10 cellular contexts compared by ENCODE assay signal in genomic region chr11:637593-638507, GRCh38. TPM values are rescaled to one million over a fixed set of nuclear protein-coding genes. Genes with fewer than 3 reads are reported as not detected.
DNase-seq lines count a peak whose midpoint lies in the region; ATAC-seq and TF ChIP-seq lines count a peak whose summit lies in the region.
"Had no signal": no experiment of that assay in that cellular context is flagged by ENCODE, and none has a peak within 500 bp of the region (broad histone marks: within the 10 kb centered on the region; RNA-seq: fewer than 3 reads in every experiment).

No MANE protein-coding gene starts in this region.

- peak overlapping the region; percentile 70 for H3K4me3 Mint-ChIP-seq in HFFc6
- peak overlapping the region; percentile 42 to 79 (median 52) for H3K4me3 Mint-ChIP-seq in naive thymus-derived CD8-positive, alpha-beta T cell

- no peak for ATAC-seq in naive thymus-derived CD8-positive, alpha-beta T cell
- ATAC-seq in mucosa of descending colon = no peak

- H3K36me3 ChIP-seq in A673 (ENCODE audit: insufficient read depth, low read length, poor library complexity, severe bottlenecking) (no peaks in the 10 kb centered on the region), Peyer's patch (no peaks in the 10 kb centered on the region), mucosa of descending colon (ENCODE audit: low read depth) (no peaks in the 10 kb centered on the region)

- no TSS peak for BruUV-seq in A673 (replicated peaks; lab: Mats Ljungman, UMichigan)

- no peak overlapping the region for H3K27ac Mint-ChIP-seq in HFFc6
- H3K27ac Mint-ChIP-seq in naive thymus-derived CD8-positive, alpha-beta T cell = peak overlapping the region in 1 of 10 donors; percentile 59

- DNase-seq in A673 (ENCODE audit: low spot score) (peak; percentile 40), HFFc6 (no peak), dorsolateral prefrontal cortex (no peak), Peyer's patch (no peak), SW 1271 (lab: John Stamatoyannopoulos, UW) (no peak), mucosa of descending colon (no peak), AG20443 (ENCODE audit: low spot score) (no peak)
- DNase-seq in naive thymus-derived CD8-positive, alpha-beta T cell = no peak
- DNase-seq: foreskin keratinocyte, NCI-H748 treated with DMSO at 0.1 percent for 48 hours had no signal

- H3K27me3 ChIP-seq in A673 (replicated peaks; ENCODE audit: insufficient read depth, low read depth, low read length, poor library complexity) (no peaks in the 10 kb centered on the region), dorsolateral prefrontal cortex (peaks cover 0 to 14% (median 0%) of the 10 kb centered on the region in 45 donors), Peyer's patch (peaks cover 0 to 10% of the 10 kb centered on the region in 2 donors)

- no peaks in the 10 kb centered on the region for H3K36me3 Mint-ChIP-seq in HFFc6 (ENCODE audit: low read depth)
- peaks cover 0 to 10% (median 2%) of the 10 kb centered on the region in 3 donors for H3K36me3 Mint-ChIP-seq in naive thymus-derived CD8-positive, alpha-beta T cell

- H3K4me1 Mint-ChIP-seq in HFFc6 (ENCODE audit: low read depth) = peaks cover 5% of the 10 kb centered on the region; the same call in 1 of the 2 replicates
- H3K4me1 Mint-ChIP-seq in naive thymus-derived CD8-positive, alpha-beta T cell = peaks cover 9 to 19% (median 14%) of the 10 kb centered on the region in 4 donors

- CTCF ChIA-PET in A673 (lab: Charles Lee) = no interaction called here

- intact Hi-C loops in A673 (cut with micrococcal nuclease; ENCODE audit: unreplicated experiment) (no loop called here), dorsolateral prefrontal cortex (cut with DNase I) (no loop called here), mucosa of descending colon (cut with DNase I, micrococcal nuclease) (no loop called here)

- TF ChIP-seq CTCF in A673 (conservative IDR thresholded peaks at IDR 0.05; ENCODE audit: low read depth, low read length) (no peak), HFFc6 (IDR thresholded peaks at IDR 0.05) (no peak), dorsolateral prefrontal cortex (IDR thresholded peaks at IDR 0.05 in 54 of 56, conservative IDR thresholded peaks at IDR 0.05 in 2 of 56; ENCODE audit: low read depth in 1 of 56, partially characterized antibody in 56 of 56) (no peak), Peyer's patch (IDR thresholded peaks at IDR 0.05) (no peak), mucosa of descending colon (IDR thresholded peaks at IDR 0.05) (no peak)

- H3K9me3 ChIP-seq in A673 (ENCODE audit: low read depth, low read length, poor library complexity, severe bottlenecking) (no peaks in the 10 kb centered on the region), Peyer's patch (no peaks in the 10 kb centered on the region), mucosa of descending colon (no peaks in the 10 kb centered on the region)

- POLR2A ChIA-PET in A673 (lab: Charles Lee; ENCODE audit: low non-redundant PET) = no interaction called here
- POLR2A ChIA-PET in naive thymus-derived CD8-positive, alpha-beta T cell (lab: Charles Lee) = interaction anchor here (1.4 kb wide), 1 partner anchor 22 kb away, joined by 5 read pairs; the partner anchor contains the start of gene IRF7

- peaks cover 49% of the 10 kb centered on the region for H3K4me1 ChIP-seq in A673 (ENCODE audit: insufficient read depth, low read length, poor library complexity, severe bottlenecking)
- H3K4me1 ChIP-seq in Peyer's patch = peaks cover 0 to 20% (median 11%) of the 10 kb centered on the region in 4 donors
- peaks cover 9% of the 10 kb centered on the region for H3K4me1 ChIP-seq in mucosa of descending colon (ENCODE audit: low read depth)
- H3K4me1 ChIP-seq: foreskin keratinocyte had no signal

- H3K4me3 ChIP-seq in A673 (ENCODE audit: low read depth, low read length, poor library complexity, severe bottlenecking) = peak overlapping the region; percentile 15
- H3K4me3 ChIP-seq in dorsolateral prefrontal cortex = peak overlapping the region in 41 of 59 donors; percentile 4 to 60 (median 39)
- peak overlapping the region in 2 of 4 donors; percentile 35 to 46 for H3K4me3 ChIP-seq in Peyer's patch
- H3K4me3 ChIP-seq in mucosa of descending colon = no peak overlapping the region

- H3K27me3 Mint-ChIP-seq in HFFc6 (ENCODE audit: insufficient read depth) = peaks cover 10% of the 10 kb centered on the region
- H3K27me3 Mint-ChIP-seq in naive thymus-derived CD8-positive, alpha-beta T cell = peaks cover 0 to 40% (median 18%) of the 10 kb centered on the region in 5 donors

- H3K27ac ChIP-seq in A673 (ENCODE audit: low read depth, low read length, poor library complexity, severe bottlenecking) (peak overlapping the region; percentile 82), dorsolateral prefrontal cortex (no peak overlapping the region), Peyer's patch (no peak overlapping the region)
- H3K27ac ChIP-seq: foreskin keratinocyte had no signal

- TF ChIP-seq POLR2A in Peyer's patch (IDR thresholded peaks at IDR 0.05) = no peak

- no peaks in the 10 kb centered on the region for H3K9me3 Mint-ChIP-seq in HFFc6
- H3K9me3 Mint-ChIP-seq in naive thymus-derived CD8-positive, alpha-beta T cell = no peaks in the 10 kb centered on the region

RNA-seq across cellular contexts. Expression of gene DRD4, which starts 0.8 kb away (rescaled TPM):
- total RNA-seq in A673 (2021) (3.0 and 3.7 TPM in 2 replicates), dorsolateral prefrontal cortex (1 to 10 TPM in 111 of 120 experiments, under 1 TPM in 7, not detected in 2; 0.55 to 8.4 (median 3.0) TPM), Peyer's patch (1 to 10 TPM in 2 of 4 donors, not detected in 2; 1.6 to 3.0 TPM), mucosa of descending colon (1 to 10 TPM; 1.2 to 2.4 (median 1.8) TPM)
- under 1 TPM; 0.14 to 0.61 (median 0.38) TPM for total RNA-seq in HFFc6 (2021; fragmentation: NEBNext Ultra II Directional; extraction: Animal tissue kit (Norgen Biotek cat#: 25700))
- total RNA-seq in naive thymus-derived CD8-positive, alpha-beta T cell = 1 to 10 TPM; 1.2 to 1.4 TPM
- not detected for polyA plus RNA-seq in naive thymus-derived CD8-positive, alpha-beta T cell
- total RNA-seq: foreskin keratinocyte had no signal

RNA-seq across cellular contexts. Expression of gene SCT, which starts 10.9 kb away (rescaled TPM):
- total RNA-seq in A673 (2021) = 1.1 TPM in 1 of 2 replicates, not detected in the other
- total RNA-seq in HFFc6 (2021; fragmentation: NEBNext Ultra II Directional; extraction: Animal tissue kit (Norgen Biotek cat#: 25700)) = not detected
- 1 to 10 TPM in 2 of 120 experiments, not detected in 118; 1.6 to 3.1 TPM for total RNA-seq in dorsolateral prefrontal cortex
- not detected for total RNA-seq in naive thymus-derived CD8-positive, alpha-beta T cell
- not detected for polyA plus RNA-seq in naive thymus-derived CD8-positive, alpha-beta T cell
- 10 to 100 TPM in 1 of 4 donors, not detected in 3; 12.6 TPM for total RNA-seq in Peyer's patch
- total RNA-seq in mucosa of descending colon = 1 to 10 TPM in 2 of 3 donors, not detected in 1; 1.0 TPM
- total RNA-seq: foreskin keratinocyte had no signal
- polyA plus RNA-seq: foreskin keratinocyte had no signal

RNA-seq across cellular contexts. Expression of gene CDHR5, which starts 13.1 kb away (rescaled TPM):
- not detected in 2 replicates for total RNA-seq in A673 (2021)
- not detected for total RNA-seq in HFFc6 (2021; fragmentation: NEBNext Ultra II Directional; extraction: Animal tissue kit (Norgen Biotek cat#: 25700))
- total RNA-seq in dorsolateral prefrontal cortex = not detected
- total RNA-seq in naive thymus-derived CD8-positive, alpha-beta T cell = not detected
- polyA plus RNA-seq in naive thymus-derived CD8-positive, alpha-beta T cell = not detected
- total RNA-seq in Peyer's patch = 1,000 to 10,000 TPM in 3 of 4 donors, 10 to 100 TPM in 1; 77.6 to 1,696 (median 1,274) TPM
- 100 to 1,000 TPM; 195 to 549 (median 316) TPM for total RNA-seq in mucosa of descending colon
- total RNA-seq: foreskin keratinocyte had no signal
- polyA plus RNA-seq: foreskin keratinocyte had no signal

RNA-seq across cellular contexts. Expression of gene IRF7, which starts 22.1 kb away (rescaled TPM):
- total RNA-seq in A673 (2021) = 8.7 and 8.8 TPM in 2 replicates
- total RNA-seq in HFFc6 (2021; fragmentation: NEBNext Ultra II Directional; extraction: Animal tissue kit (Norgen Biotek cat#: 25700)) = 1 to 10 TPM; 3.0 to 5.2 (median 4.2) TPM
- total RNA-seq in dorsolateral prefrontal cortex = 10 to 100 TPM in 62 of 120 experiments, 1 to 10 TPM in 58; 3.7 to 42.0 (median 10.2) TPM
- 10 to 100 TPM; 55.0 to 55.2 TPM for total RNA-seq in naive thymus-derived CD8-positive, alpha-beta T cell
- polyA plus RNA-seq in naive thymus-derived CD8-positive, alpha-beta T cell = 10 to 100 TPM; 19.8 to 38.6 (median 25.3) TPM
- 10 to 100 TPM; 28.1 to 80.9 (median 58.4) TPM for total RNA-seq in Peyer's patch
- 10 to 100 TPM; 26.9 to 36.1 (median 27.8) TPM for total RNA-seq in mucosa of descending colon

RNA-seq across cellular contexts. Expression of gene DEAF1, which starts 57.2 kb away (rescaled TPM):
- total RNA-seq in A673 (2021) (56.3 and 56.7 TPM in 2 replicates), dorsolateral prefrontal cortex (100 to 1,000 TPM in 119 of 120 experiments, 10 to 100 TPM in 1; 72.0 to 250 (median 144) TPM), Peyer's patch (10 to 100 TPM; 14.9 to 56.2 (median 47.0) TPM), mucosa of descending colon (10 to 100 TPM; 25.1 to 35.7 (median 25.9) TPM)
- total RNA-seq in HFFc6 (2021; fragmentation: NEBNext Ultra II Directional; extraction: Animal tissue kit (Norgen Biotek cat#: 25700)) = 10 to 100 TPM; 32.2 to 48.1 (median 34.6) TPM
- total RNA-seq in naive thymus-derived CD8-positive, alpha-beta T cell = 10 to 100 TPM; 46.5 to 51.0 TPM
- 10 to 100 TPM; 27.0 to 58.2 (median 27.9) TPM for polyA plus RNA-seq in naive thymus-derived CD8-positive, alpha-beta T cell

Comparison
In these comparisons a context has a peak if more than half of its experiments do, and no peak if none do; other contexts are left out.
1. RNA of gene CDHR5, which starts 13.1 kb away (total RNA-seq): 77.6 to 1,696 TPM in Peyer's patch and 195 to 549 TPM in mucosa of descending colon; not detected in naive thymus-derived CD8-positive, alpha-beta T cell, not detected in A673, not detected in HFFc6 and not detected in dorsolateral prefrontal cortex; every median in the first group is over 10 times any median in the second.